ENCODE assay signal across 16 cellular contexts in the genomic region with DNA sequence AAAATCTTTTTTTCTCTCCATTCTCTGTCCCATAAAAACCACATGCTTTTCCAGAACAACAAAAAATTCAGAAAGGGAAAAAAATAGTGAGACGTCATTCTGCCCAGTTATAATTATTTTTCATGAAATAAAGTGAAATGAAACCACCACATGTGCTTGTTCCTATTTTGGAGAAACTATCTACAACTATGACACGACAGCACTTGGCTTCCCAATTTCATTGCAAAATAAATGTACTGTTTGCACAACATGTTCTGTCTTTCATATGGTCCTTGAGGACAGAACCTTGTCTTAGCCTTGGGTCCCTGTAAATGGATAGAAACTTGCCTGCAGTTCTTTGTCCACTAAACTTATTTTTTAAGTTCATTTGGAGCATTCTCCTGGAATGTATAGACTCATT. TPM values are rescaled to one million over a fixed set of nuclear protein-coding genes. Genes with fewer than 3 reads are reported as not detected.
A peak's percentile ranks its signal among the peaks of the same experiment; 100 is the strongest.
DNase-seq lines count a peak whose midpoint lies in the region; ATAC-seq, FAIRE-seq and TF ChIP-seq lines count a peak whose summit lies in the region.
"Had no signal": no experiment of that assay in that cellular context is flagged by ENCODE, and none has a peak within 500 bp of the region (broad histone marks: within the 10 kb centered on the region; RNA-seq: fewer than 3 reads in every experiment).

No MANE protein-coding gene starts in this region.

- H3K27ac Mint-ChIP-seq in stimulated activated naive B cell treated with anti-CD40 and anti-IgM and Interleukin-4, amounts not matched to agents 10 μg/mL and 1 μg/mL and 100 μg/mL, for 72 hours = peak overlapping the region; percentile 43
- H3K27ac Mint-ChIP-seq: activated CD8-positive, alpha-beta memory T cell treated with anti-CD3 and anti-CD28 coated beads, Interleukin-2, amount 10 ng/mL, durations not matched to agents 7 days and 5 days had no signal

- no peaks in the 10 kb centered on the region for H3K9me3 Mint-ChIP-seq in stimulated activated naive B cell treated with anti-CD40 and anti-IgM and Interleukin-4, amounts not matched to agents 10 μg/mL and 1 μg/mL and 100 μg/mL, for 72 hours

- H3K27me3 Mint-ChIP-seq in stimulated activated naive B cell treated with anti-CD40 and anti-IgM and Interleukin-4, amounts not matched to agents 10 μg/mL and 1 μg/mL and 100 μg/mL, for 72 hours = no peaks in the 10 kb centered on the region
- H3K27me3 Mint-ChIP-seq: activated CD8-positive, alpha-beta memory T cell treated with anti-CD3 and anti-CD28 coated beads, Interleukin-2, amount 10 ng/mL, durations not matched to agents 7 days and 5 days had no signal

- H3K9me3 ChIP-seq in adipocyte (ENCODE audit: control insufficient read depth, low read length) = no peaks in the 10 kb centered on the region
- no peaks in the 10 kb centered on the region for H3K9me3 ChIP-seq in right atrium auricular region
- no peaks in the 10 kb centered on the region for H3K9me3 ChIP-seq in effector memory CD4-positive, alpha-beta T cell (ENCODE audit: control insufficient read depth, low read length)
- H3K9me3 ChIP-seq: breast epithelium, SJSA1 had no signal

- H3K27me3 ChIP-seq in adipocyte (replicated peaks; ENCODE audit: control insufficient read depth, insufficient read depth, low read length) = no peaks in the 10 kb centered on the region
- H3K27me3 ChIP-seq in right atrium auricular region = no peaks in the 10 kb centered on the region
- no peaks in the 10 kb centered on the region for H3K27me3 ChIP-seq in effector memory CD4-positive, alpha-beta T cell (replicated peaks; ENCODE audit: control insufficient read depth, insufficient read depth, low read length, poor library complexity, severe bottlenecking)
- H3K27me3 ChIP-seq: breast epithelium had no signal

- no peaks in the 10 kb centered on the region for H3K36me3 ChIP-seq in adipocyte (ENCODE audit: control insufficient read depth, insufficient read depth, low read length, severe bottlenecking)
- no peaks in the 10 kb centered on the region for H3K36me3 ChIP-seq in right atrium auricular region
- no peaks in the 10 kb centered on the region for H3K36me3 ChIP-seq in effector memory CD4-positive, alpha-beta T cell (ENCODE audit: control insufficient read depth, insufficient read depth, low read length)
- H3K36me3 ChIP-seq: breast epithelium, SJSA1 had no signal

- peaks cover 24 to 53% of the 10 kb centered on the region in 2 donors for H3K4me1 Mint-ChIP-seq in stimulated activated naive B cell treated with anti-CD40 and anti-IgM and Interleukin-4, amounts not matched to agents 10 μg/mL and 1 μg/mL and 100 μg/mL, for 72 hours

- no peak for DNase-seq in GM19239 (ENCODE audit: insufficient read length, low spot score)
- DNase-seq in adipocyte (ENCODE audit: low read depth) = peak; percentile 48
- DNase-seq in right atrium auricular region (ENCODE audit: low spot score) = no peak
- no peak for DNase-seq in stimulated activated naive B cell treated with anti-CD40 and anti-IgM and Interleukin-4, amounts not matched to agents 10 μg/mL and 1 μg/mL and 100 μg/mL, for 72 hours
- DNase-seq in effector memory CD4-positive, alpha-beta T cell = no peak
- DNase-seq in NCI-H146 treated with DMSO at 0.1 percent for 48 hours (lab: John Stamatoyannopoulos, UW; ENCODE audit: unreplicated experiment) = no peak
- DNase-seq: activated CD8-positive, alpha-beta memory T cell treated with anti-CD3 and anti-CD28 coated beads, Interleukin-2, amount 10 ng/mL, durations not matched to agents 7 days and 5 days; activated naive CD4-positive, alpha-beta T cell treated with Interleukin-2 at 50 U/mL for 16 hours; mesendoderm; NCI-H1694; NCI-H526; occipital lobe had no signal

- peak overlapping the region; percentile 74 for H3K9ac ChIP-seq in adipocyte (ENCODE audit: low read length)

- H3K4me3 ChIP-seq in adipocyte (ENCODE audit: low read length) = peak overlapping the region; percentile 58
- no peak overlapping the region for H3K4me3 ChIP-seq in right atrium auricular region
- H3K4me3 ChIP-seq in effector memory CD4-positive, alpha-beta T cell (ENCODE audit: insufficient read depth, low read depth, low read length, poor library complexity, severe bottlenecking) = no peak overlapping the region
- H3K4me3 ChIP-seq: breast epithelium, SJSA1 had no signal

- peaks cover 4 to 7% of the 10 kb centered on the region in 2 donors for H3K36me3 Mint-ChIP-seq in stimulated activated naive B cell treated with anti-CD40 and anti-IgM and Interleukin-4, amounts not matched to agents 10 μg/mL and 1 μg/mL and 100 μg/mL, for 72 hours

- peak; percentile 76 for FAIRE-seq in GM19239 (lab: Jason Lieb, UNC)

- peak overlapping the region; percentile 22 to 33 for H3K27ac ChIP-seq in right atrium auricular region
- H3K27ac ChIP-seq in effector memory CD4-positive, alpha-beta T cell (ENCODE audit: insufficient read depth, low read length, poor library complexity, severe bottlenecking) = no peak overlapping the region
- H3K27ac ChIP-seq: SJSA1 had no signal

- H3K4me3 Mint-ChIP-seq in stimulated activated naive B cell treated with anti-CD40 and anti-IgM and Interleukin-4, amounts not matched to agents 10 μg/mL and 1 μg/mL and 100 μg/mL, for 72 hours = peak overlapping the region; percentile 33 to 52
- H3K4me3 Mint-ChIP-seq: activated CD8-positive, alpha-beta memory T cell treated with anti-CD3 and anti-CD28 coated beads, Interleukin-2, amount 10 ng/mL, durations not matched to agents 7 days and 5 days had no signal

- H3K4me1 ChIP-seq in adipocyte (ENCODE audit: control insufficient read depth, insufficient read depth, low read length) (peaks cover 42% of the 10 kb centered on the region), right atrium auricular region (peaks cover 0 to 4% of the 10 kb centered on the region in 2 donors)
- no peaks in the 10 kb centered on the region for H3K4me1 ChIP-seq in effector memory CD4-positive, alpha-beta T cell (ENCODE audit: control insufficient read depth, insufficient read depth, low read length, poor library complexity, severe bottlenecking)
- H3K4me1 ChIP-seq: breast epithelium had no signal

- peak; percentile 37 to 40 for ATAC-seq in stimulated activated naive B cell treated with anti-CD40 and anti-IgM and Interleukin-4, amounts not matched to agents 10 μg/mL and 1 μg/mL and 100 μg/mL, for 72 hours (replicated peaks)
- no peak for ATAC-seq in HG03196 (IDR thresholded peaks at IDR 0.05; ENCODE audit: unreplicated experiment)
- ATAC-seq in GM21390 (IDR thresholded peaks at IDR 0.05; ENCODE audit: unreplicated experiment) = no peak
- ATAC-seq: activated CD8-positive, alpha-beta memory T cell treated with anti-CD3 and anti-CD28 coated beads, Interleukin-2, amount 10 ng/mL, durations not matched to agents 7 days and 5 days had no signal

- TF ChIP-seq CTCF in right atrium auricular region (IDR thresholded peaks at IDR 0.05) = no peak

RNA-seq across cellular contexts. Expression of gene MAN1A1, which starts 5.6 kb away (rescaled TPM):
- total RNA-seq in right atrium auricular region = 10 to 100 TPM; 24.8 to 35.8 TPM

Comparison
In these comparisons a context has a peak if more than half of its experiments do, and no peak if none do; other contexts are left out.
1. ATAC-seq: peak in stimulated activated naive B cell treated with anti-CD40 and anti-IgM and Interleukin-4, amounts not matched to agents 10 μg/mL and 1 μg/mL and 100 μg/mL, for 72 hours (2 of 2); none in HG03196 (single experiment) and GM21390 (single experiment).